In genomic region chr1:245241506-245242130, GRCh38 we compare ENCODE assay signal across 1 cellular context.
TF ChIP-seq lines count a peak whose summit lies in the region.

No MANE protein-coding gene starts in this region.

TF ChIP-seq in H1, 55 proteins besides CTCF, POLR2A, EP300 and RAD21 (continued from another document):
- TF ChIP-seq SAP30 (IDR thresholded peaks at IDR 0.05; ENCODE audit: insufficient read depth, insufficient replicate concordance, low read length), result no peak
- TF ChIP-seq ZNF274 (IDR thresholded peaks at IDR 0.05; ENCODE audit: borderline replicate concordance, extremely low read depth, low read length), result no peak
- no peak for TF ChIP-seq CBX8 (IDR thresholded peaks at IDR 0.05; ENCODE audit: borderline replicate concordance, low read depth, low read length)
